ENCODE assay signal across 17 cellular contexts in the genomic region with DNA sequence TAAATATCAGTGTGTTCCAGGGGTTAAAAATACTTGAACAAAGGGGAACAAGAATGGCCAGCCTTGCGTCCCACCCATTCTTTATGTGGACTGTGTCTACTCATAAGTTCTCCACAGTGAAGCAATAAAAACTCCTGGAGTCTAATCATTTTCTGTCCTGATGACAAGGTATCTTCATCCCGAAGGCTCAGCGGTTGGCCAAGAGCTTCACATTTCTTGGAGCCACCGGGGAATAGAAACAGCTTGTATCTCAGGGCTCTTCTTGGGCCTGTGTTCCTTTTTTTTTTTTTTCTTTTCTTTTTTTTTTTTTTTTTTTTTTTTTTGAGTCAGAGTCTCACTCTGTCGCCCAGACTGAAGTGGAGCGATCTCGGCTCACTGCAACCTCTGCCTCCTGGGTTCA. TPM values are rescaled to one million over a fixed set of nuclear protein-coding genes. Genes with fewer than 3 reads are reported as not detected.
A peak's percentile ranks its signal among the peaks of the same experiment; 100 is the strongest.
DNase-seq lines count a peak whose midpoint lies in the region; ATAC-seq and TF ChIP-seq lines count a peak whose summit lies in the region.
"Had no signal": no experiment of that assay in that cellular context is flagged by ENCODE, and none has a peak within 500 bp of the region (broad histone marks: within the 10 kb centered on the region; RNA-seq: fewer than 3 reads in every experiment).

No MANE protein-coding gene starts in this region.

- no peak overlapping the region for H3K4me3 ChIP-seq in thoracic aorta

- no peaks in the 10 kb centered on the region for H3K9me3 ChIP-seq in thoracic aorta
- H3K9me3 ChIP-seq: BE2C had no signal

- peak overlapping the region; percentile 64 to 78 for H3K27ac ChIP-seq in thoracic aorta

- no peaks in the 10 kb centered on the region for H3K27me3 ChIP-seq in thoracic aorta (replicated peaks; ENCODE audit: insufficient read depth)
- H3K27me3 ChIP-seq: BE2C had no signal

- peaks cover 13% of the 10 kb centered on the region for H3K4me1 Mint-ChIP-seq in nephron
- H3K4me1 Mint-ChIP-seq: stimulated activated memory B cell treated with anti-CD40 and anti-IgM and Interleukin-4, amounts not matched to agents 10 μg/mL and 1 μg/mL and 100 μg/mL, for 72 hours had no signal

- peaks cover 2% of the 10 kb centered on the region for H3K9me3 Mint-ChIP-seq in nephron
- H3K9me3 Mint-ChIP-seq: activated T-helper 1 cell treated with anti-CD3 and anti-CD28 coated beads, Interleukin-12 subunit alpha, Interleukin-12 subunit beta, Interleukin-2, Interleukin-4 antibody, amounts not matched to agents 30 ng/mL and 10 ng/mL and 1 ng/mL, durations not matched to agents 14 hours and 24 hours and 36 hours; stimulated activated memory B cell treated with anti-CD40 and anti-IgM and Interleukin-4, amounts not matched to agents 10 μg/mL and 1 μg/mL and 100 μg/mL, for 72 hours had no signal

- ATAC-seq in thoracic aorta (ENCODE audit: insufficient number of reproducible peaks, low FRiP score, low read depth) (no peak), GM21526 (IDR thresholded peaks at IDR 0.05; ENCODE audit: low FRiP score, unreplicated experiment) (no peak), left lobe of liver (no peak)
- ATAC-seq: stimulated activated memory B cell treated with anti-CD40 and anti-IgM and Interleukin-4, amounts not matched to agents 10 μg/mL and 1 μg/mL and 100 μg/mL, for 72 hours had no signal

- H3K36me3 Mint-ChIP-seq in nephron (ENCODE audit: low read depth), result peaks cover 47% of the 10 kb centered on the region

- TF ChIP-seq CTCF in nephron (IDR thresholded peaks at IDR 0.05; ENCODE audit: unreplicated experiment in 3 of 3), result no peak
- TF ChIP-seq CTCF in thoracic aorta (IDR thresholded peaks at IDR 0.05), result no peak

- H3K4me3 Mint-ChIP-seq in nephron, result no peak overlapping the region
- H3K4me3 Mint-ChIP-seq: activated T-helper 1 cell treated with anti-CD3 and anti-CD28 coated beads, Interleukin-12 subunit alpha, Interleukin-12 subunit beta, Interleukin-2, Interleukin-4 antibody, amounts not matched to agents 30 ng/mL and 10 ng/mL and 1 ng/mL, durations not matched to agents 14 hours and 24 hours and 36 hours; stimulated activated memory B cell treated with anti-CD40 and anti-IgM and Interleukin-4, amounts not matched to agents 10 μg/mL and 1 μg/mL and 100 μg/mL, for 72 hours had no signal

- peaks cover 27 to 41% of the 10 kb centered on the region in 2 donors for H3K4me1 ChIP-seq in thoracic aorta (ENCODE audit: control insufficient read depth in 1 of 2, low read depth in 2 of 2)

- DNase-seq in NCI-H2171 treated with DMSO at 0.1 percent for 48 hours (lab: John Stamatoyannopoulos, UW), result peak; percentile 78
- DNase-seq in fibroblast of gingiva (ENCODE audit: low read depth), result peak; percentile 43
- DNase-seq in thoracic aorta (ENCODE audit: low spot score), result no peak
- no peak for DNase-seq in AG08396 (ENCODE audit: low spot score)
- no peak for DNase-seq in DMS53 treated with DMSO at 0.1 percent for 48 hours (lab: John Stamatoyannopoulos, UW; ENCODE audit: unreplicated experiment)
- DNase-seq in left lobe of liver (ENCODE audit: low spot score), result no peak
- DNase-seq: anterior cingulate cortex, BE2C, DMS153, H7, kidney, NCI-H1105, NCI-H226 had no signal

- peak overlapping the region; percentile 37 to 66 (median 57) for H3K27ac Mint-ChIP-seq in nephron
- H3K27ac Mint-ChIP-seq: activated T-helper 1 cell treated with anti-CD3 and anti-CD28 coated beads, Interleukin-12 subunit alpha, Interleukin-12 subunit beta, Interleukin-2, Interleukin-4 antibody, amounts not matched to agents 30 ng/mL and 10 ng/mL and 1 ng/mL, durations not matched to agents 14 hours and 24 hours and 36 hours; stimulated activated memory B cell treated with anti-CD40 and anti-IgM and Interleukin-4, amounts not matched to agents 10 μg/mL and 1 μg/mL and 100 μg/mL, for 72 hours had no signal

- peaks cover 3% of the 10 kb centered on the region for H3K27me3 Mint-ChIP-seq in nephron (ENCODE audit: low read depth)
- H3K27me3 Mint-ChIP-seq: stimulated activated memory B cell treated with anti-CD40 and anti-IgM and Interleukin-4, amounts not matched to agents 10 μg/mL and 1 μg/mL and 100 μg/mL, for 72 hours had no signal

- no peaks in the 10 kb centered on the region for H3K36me3 ChIP-seq in thoracic aorta

RNA-seq across cellular contexts. Expression of gene ADORA2A, which starts 36.8 kb away (rescaled TPM):
- total RNA-seq in thoracic aorta, result 10 to 100 TPM; 14.5 to 47.6 TPM
- total RNA-seq in left lobe of liver, result 4.1 TPM

Comparison
In these comparisons a context has a peak if more than half of its experiments do, and no peak if none do; other contexts are left out.
1. DNase-seq: peak in NCI-H2171 treated with DMSO at 0.1 percent for 48 hours (single experiment) and fibroblast of gingiva (single experiment); none in thoracic aorta (single experiment), AG08396 (single experiment), DMS53 treated with DMSO at 0.1 percent for 48 hours (single experiment) and left lobe of liver (single experiment).